In the genomic region with DNA sequence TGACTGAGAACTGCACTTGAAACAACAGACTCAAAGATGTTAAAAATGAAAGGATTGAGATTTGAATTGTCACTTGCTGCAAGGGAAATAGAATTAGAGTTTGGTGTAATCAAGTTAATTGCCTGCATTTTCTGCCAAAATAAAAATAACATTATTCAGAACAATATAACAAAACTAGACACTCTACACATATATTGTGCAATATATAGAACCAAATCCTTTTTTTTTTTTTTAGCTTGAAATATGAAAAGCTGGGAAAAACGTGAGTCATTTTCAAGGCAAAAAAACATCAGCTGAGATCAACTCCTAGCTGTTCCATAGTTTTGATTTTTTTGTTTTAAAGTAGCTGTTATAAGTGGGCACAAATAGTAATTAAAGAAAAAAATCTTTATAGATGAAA, we compare ENCODE assay signal across 2 cellular contexts.
A peak's percentile ranks its signal among the peaks of the same experiment; 100 is the strongest.
TF ChIP-seq lines count a peak whose summit lies in the region.

No MANE protein-coding gene starts in this region.

TF ChIP-seq in IMR-90, 13 proteins besides CTCF, POLR2A, EP300 and RAD21:
- TF ChIP-seq CHD1 (IDR thresholded peaks at IDR 0.05; ENCODE audit: low read depth, low read length), result no peak
- TF ChIP-seq NFE2L2 (IDR thresholded peaks at IDR 0.05; ENCODE audit: low read depth, low read length), result no peak
- no peak for TF ChIP-seq BHLHE40 (IDR thresholded peaks at IDR 0.05; ENCODE audit: low read depth, low read length)
- no peak for TF ChIP-seq RCOR1 (IDR thresholded peaks at IDR 0.05; ENCODE audit: insufficient replicate concordance, low read length)
- 0 out of 2 replicates have a peak, but pooled peaks have one; percentile 37 for TF ChIP-seq CEBPB (IDR thresholded peaks at IDR 0.05; ENCODE audit: low read depth, low read length)
- TF ChIP-seq RFX5 (IDR thresholded peaks at IDR 0.05; ENCODE audit: low read depth, low read length), result no peak

TF ChIP-seq in K562, 482 proteins besides CTCF, POLR2A, EP300 and RAD21:
- TF ChIP-seq ZSCAN32 (CRISPR knock-in tag; IDR thresholded peaks at IDR 0.05) (no peak), SMAD4 (CRISPR knock-in tag; conservative IDR thresholded peaks at IDR 0.05) (no peak), CEBPB (tag; IDR thresholded peaks at IDR 0.05) (peak; percentile 53; the same call in 1 of the 2 replicates), CEBPG (CRISPR knock-in tag; IDR thresholded peaks at IDR 0.05) (no peak), CEBPG (tag; conservative IDR thresholded peaks at IDR 0.05 in 1 of 2, IDR thresholded peaks at IDR 0.05 in 1 of 2) (peak in 1 of 2 experiments; percentile 86; a peak in 2 of 4 replicates), POLR2B (IDR thresholded peaks at IDR 0.05; ENCODE audit: low read depth, partially characterized antibody) (no peak), PRPF4 (IDR thresholded peaks at IDR 0.05; ENCODE audit: insufficient read depth, low read depth, low read length, poor library complexity, severe bottlenecking) (no peak), ZNF695 (CRISPR knock-in tag; IDR thresholded peaks at IDR 0.05) (no peak), ZNF354B (CRISPR knock-in tag; IDR thresholded peaks at IDR 0.05) (no peak), SMAD1 (IDR thresholded peaks at IDR 0.05; ENCODE audit: low read depth, low read length, partially characterized antibody) (no peak)
- TF ChIP-seq, protein P1, sequence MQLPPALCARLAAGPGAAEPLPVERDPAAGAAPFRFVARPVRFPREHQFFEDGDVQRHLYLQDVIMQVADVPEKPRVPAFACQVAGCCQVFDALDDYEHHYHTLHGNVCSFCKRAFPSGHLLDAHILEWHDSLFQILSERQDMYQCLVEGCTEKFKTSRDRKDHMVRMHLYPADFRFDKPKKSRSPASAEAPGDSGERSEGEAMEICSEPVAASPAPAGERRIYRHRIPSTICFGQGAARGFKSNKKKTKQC (CRISPR knock-in tag; IDR thresholded peaks at IDR 0.05), result no peak
